ENCODE assay signal across 14 cellular contexts in genomic region chr17:21218831-21219380, GRCh38. TPM values are rescaled to one million over a fixed set of nuclear protein-coding genes. Genes with fewer than 3 reads are reported as not detected.
DNase-seq lines count a peak whose midpoint lies in the region; ATAC-seq, FAIRE-seq and TF ChIP-seq lines count a peak whose summit lies in the region.
"Had no signal": no experiment of that assay in that cellular context is flagged by ENCODE, and none has a peak within 500 bp of the region (broad histone marks: within the 10 kb centered on the region; RNA-seq: fewer than 3 reads in every experiment).

No MANE protein-coding gene starts in this region.

- H3K36me3 ChIP-seq in K562 (ENCODE audit: control insufficient read depth, insufficient read depth, low read length): peaks cover 35% of the 10 kb centered on the region
- no peaks in the 10 kb centered on the region for H3K36me3 ChIP-seq in neutrophil

- in situ Hi-C loops in K562 (cut with MboI): no loop called here

- no peak overlapping the region for H3K9ac ChIP-seq in K562 (ENCODE audit: insufficient read depth in 1 of 2, low read depth in 2 of 2, low read length in 2 of 2)
- H3K9ac ChIP-seq: BLaER1 treated with 17β-estradiol and CSF1 and Interleukin-3, amounts not matched to agents 10 nM and 100 nM had no signal

- H4K20me1 ChIP-seq in K562 (replicated peaks; ENCODE audit: control insufficient read depth, insufficient read depth, low read length): no peaks in the 10 kb centered on the region

- CTCF ChIA-PET in K562 (lab: Yijun Ruan, JAX; ENCODE audit: low intra/inter-chr PET ratio): no interaction called here

- no peak for TF ChIP-seq CTCF in K562 (IDR thresholded peaks at IDR 0.05 in 2 of 3, conservative IDR thresholded peaks at IDR 0.05 in 1 of 3; ENCODE audit: insufficient read depth in 2 of 3, low read depth in 1 of 3, low read length in 3 of 3)
- no peak for TF ChIP-seq CTCF in neutrophil (IDR thresholded peaks at IDR 0.05)

- no peak for TF ChIP-seq POLR2A in K562 (conservative IDR thresholded peaks at IDR 0.05)

- H3K27me3 ChIP-seq in K562 (ENCODE audit: control insufficient read depth in 2 of 2, insufficient read depth in 2 of 2, low read length in 2 of 2) (no peaks in the 10 kb centered on the region), neutrophil (no peaks in the 10 kb centered on the region)
- H3K27me3 ChIP-seq: BLaER1 treated with 17β-estradiol and CSF1 and Interleukin-3, amounts not matched to agents 10 nM and 100 nM had no signal

- ATAC-seq in K562 (no peak), left colon (peak; percentile 48), HG02973 (IDR thresholded peaks at IDR 0.05; ENCODE audit: unreplicated experiment) (no peak)
- ATAC-seq: GM12878 had no signal

- peak; percentile 66 for FAIRE-seq in HTR-8/SVneo (lab: Jason Lieb, UNC)
- FAIRE-seq in K562 (lab: Jason Lieb, UNC): no peak
- FAIRE-seq: GM12878 had no signal

- H3K4me1 ChIP-seq in K562 (replicated peaks in 1 of 2; ENCODE audit: control insufficient read depth in 2 of 2, insufficient read depth in 2 of 2, low read length in 2 of 2): peaks cover 12 to 19% of the 10 kb centered on the region in 2 experiments; a peak in 3 of 5 replicates
- peaks cover 47 to 52% of the 10 kb centered on the region in 2 experiments for H3K4me1 ChIP-seq in neutrophil (ENCODE audit: control insufficient read depth in 1 of 2, insufficient read depth in 1 of 2, low read depth in 1 of 2, low read length in 1 of 2)

- no peak overlapping the region for H2AFZ ChIP-seq in K562 (ENCODE audit: low read depth, low read length)
- H2AFZ ChIP-seq: GM23338 had no signal

- DNase-seq in HTR-8/SVneo (ENCODE audit: insufficient read length, low spot score): no peak
- no peak for DNase-seq in K562 (ENCODE audit: extremely low read depth in 1 of 4, low spot score in 3 of 4)
- DNase-seq in left colon: no peak
- DNase-seq in foreskin melanocyte: no peak
- DNase-seq in activated gamma-delta T cell (lab: John Stamatoyannopoulos, UW): no peak
- DNase-seq: Calu3; CD4-positive, alpha-beta T cell; DMS 273 treated with DMSO at 0.1 percent for 48 hours had no signal

- H3K27ac ChIP-seq in K562 (ENCODE audit: extremely low read depth, low read depth, low read length): no peak overlapping the region
- peak overlapping the region; percentile 64 for H3K27ac ChIP-seq in neutrophil
- H3K27ac ChIP-seq: BLaER1 treated with 17β-estradiol and CSF1 and Interleukin-3, amounts not matched to agents 10 nM and 100 nM; HL-60 had no signal

- no TSS peak for BruUV-seq in K562 (replicated peaks; lab: Mats Ljungman, UMichigan)

- intact Hi-C loops in K562 (cut with micrococcal nuclease): loop anchor here (5.0 kb wide), 1 partner anchor 92 kb away; the partner anchor contains the start of gene DHRS7B
- intact Hi-C loops in left colon (cut with DNase I, micrococcal nuclease): loop anchor here in 1 of 2 donors (10.0 kb wide), 1 partner anchor 174 kb away; the partner anchor contains the start of gene USP22

- TF ChIP-seq EP300 in K562 (IDR thresholded peaks at IDR 0.05; ENCODE audit: low read length): no peak

- H3K9me1 ChIP-seq in K562 (ENCODE audit: control insufficient read depth, insufficient read depth, low read length): no peaks in the 10 kb centered on the region

- no peak overlapping the region for H3K4me2 ChIP-seq in K562 (ENCODE audit: insufficient read depth, low read length)
- H3K4me2 ChIP-seq: GM23338 had no signal

- WGBS in K562 (ENCODE audit: insufficient coverage, low coverage, missing lambda C conversion rate): 95% methylated on average over 3 of the region's 3 CpGs

- H3K9me3 ChIP-seq in K562 (replicated peaks; ENCODE audit: control insufficient read depth, insufficient read depth, low read depth, low read length) (0 out of 2 replicates have a peak, but pooled peaks cover 1% of the 10 kb centered on the region), neutrophil (no peaks in the 10 kb centered on the region)

- TF ChIP-seq RAD21 in K562 (CRISPR knock-in tag; conservative IDR thresholded peaks at IDR 0.05 in 1 of 2, IDR thresholded peaks at IDR 0.05 in 1 of 2): no peak

- H3K4me3 ChIP-seq in K562 (no peak overlapping the region), neutrophil (ENCODE audit: low read depth in 1 of 2, low read length in 1 of 2) (no peak overlapping the region)
- H3K4me3 ChIP-seq: BLaER1 treated with 17β-estradiol and CSF1 and Interleukin-3, amounts not matched to agents 10 nM and 100 nM; GM12878; GM23338 had no signal

- POLR2A ChIA-PET in K562 (lab: Yijun Ruan, JAX): no interaction called here

- H3K79me2 ChIP-seq in K562 (ENCODE audit: control insufficient read depth, insufficient read depth, low read length): peaks cover 46% of the 10 kb centered on the region

TF ChIP-seq in K562, 482 proteins besides CTCF, POLR2A, EP300 and RAD21:
- TF ChIP-seq RBM25 (IDR thresholded peaks at IDR 0.05; ENCODE audit: low read depth, low read length, severe bottlenecking) (peak; percentile 72), U2AF2 (optimal IDR thresholded peaks at IDR 0.05; ENCODE audit: low read depth, low read length) (no peak)

RNA-seq across cellular contexts. Expression of gene TMEM11, which starts 4.9 kb away (rescaled TPM):
- 22.4 and 35.6 TPM in 2 replicates for total RNA-seq in K562 (2011; cell fraction: chromatin; rRNA removed; ENCODE audit: low replicate concordance)
- total RNA-seq in K562 (2011; cell fraction: nucleolus; rRNA removed): 30.8 and 34.7 TPM in 2 replicates
- 28.2 and 29.8 TPM in 2 replicates for total RNA-seq in K562 (2011; cell fraction: nucleoplasm; rRNA removed)
- total RNA-seq in K562 (2014; rRNA removed) (27.5 and 35.4 TPM in 2 replicates), K562 (2014; rRNA removed; fragmentation: Illumina TruSeq; extraction: Trizol) (9.4 and 12.0 TPM in 2 replicates), K562 (2015; rRNA removed; fragmentation: Illumina TruSeq; extraction: Trizol) (17.8 and 18.7 TPM in 2 replicates), K562 (2021) (28.3 and 30.0 TPM in 2 replicates), left colon (10 to 100 TPM; 28.5 to 30.7 TPM)
- polyA plus RNA-seq in K562 (2011; rRNA removed) (32.2 and 37.5 TPM in 2 replicates), K562 (2014; fragmentation: Illumina TruSeq; extraction: Trizol) (33.4 and 35.1 TPM in 2 replicates), K562 (2014; fragmentation: Nextera tagmentation; extraction: Ambion mirVana) (10 to 100 TPM; 17.4 to 31.9 TPM), K562 (2014; rRNA removed) (40.7 and 41.5 TPM in 2 replicates)
- 53.5 and 101 TPM in 2 replicates for polyA plus RNA-seq in K562 (2011; cell fraction: cytosol; rRNA removed)
- 22.5 and 25.5 TPM in 2 replicates for polyA plus RNA-seq in K562 (2011; cell fraction: nucleus; rRNA removed)
- polyA plus RNA-seq in K562 (2012): 17.5 and 27.9 TPM in 2 replicates
- 16.0 and 21.8 TPM in 2 replicates for polyA minus RNA-seq in K562 (2011; rRNA and poly(A)+ RNA removed)
- 13.1 and 16.8 TPM in 2 replicates for polyA minus RNA-seq in K562 (2011; cell fraction: cytosol; rRNA and poly(A)+ RNA removed)
- polyA minus RNA-seq in K562 (2011; cell fraction: nucleus; rRNA and poly(A)+ RNA removed): 11.2 and 18.2 TPM in 2 replicates

RNA-seq across cellular contexts. Expression of gene NATD1, which starts 34.3 kb away (rescaled TPM):
- 1.9 and 6.9 TPM in 2 replicates for total RNA-seq in K562 (2011; cell fraction: chromatin; rRNA removed; ENCODE audit: low replicate concordance)
- 5.3 and 5.5 TPM in 2 replicates for total RNA-seq in K562 (2011; cell fraction: nucleolus; rRNA removed)
- total RNA-seq in K562 (2011; cell fraction: nucleoplasm; rRNA removed): 3.2 and 3.4 TPM in 2 replicates
- total RNA-seq in K562 (2014; rRNA removed): 2.3 and 2.9 TPM in 2 replicates
- 0.55 and 0.61 TPM in 2 replicates for total RNA-seq in K562 (2014; rRNA removed; fragmentation: Illumina TruSeq; extraction: Trizol)
- total RNA-seq in K562 (2015; rRNA removed; fragmentation: Illumina TruSeq; extraction: Trizol): 0.65 and 0.72 TPM in 2 replicates
- total RNA-seq in K562 (2021): 5.4 TPM in 2 replicates
- polyA plus RNA-seq in K562 (2011; rRNA removed): 1.6 and 2.3 TPM in 2 replicates
- polyA plus RNA-seq in K562 (2011; cell fraction: cytosol; rRNA removed): 3.1 and 4.2 TPM in 2 replicates
- 1.5 and 2.5 TPM in 2 replicates for polyA plus RNA-seq in K562 (2011; cell fraction: nucleus; rRNA removed)
- 2.5 and 8.0 TPM in 2 replicates for polyA plus RNA-seq in K562 (2012)
- 3.7 and 4.5 TPM in 2 replicates for polyA plus RNA-seq in K562 (2014; fragmentation: Illumina TruSeq; extraction: Trizol)
- polyA plus RNA-seq in K562 (2014; fragmentation: Nextera tagmentation; extraction: Ambion mirVana): under 1 TPM; 0.24 to 0.52 TPM
- polyA plus RNA-seq in K562 (2014; rRNA removed): 3.7 and 4.2 TPM in 2 replicates
- polyA minus RNA-seq in K562 (2011; rRNA and poly(A)+ RNA removed): 0.90 and 1.3 TPM in 2 replicates
- 1.9 and 3.1 TPM in 2 replicates for polyA minus RNA-seq in K562 (2011; cell fraction: cytosol; rRNA and poly(A)+ RNA removed)
- 2.3 and 2.9 TPM in 2 replicates for polyA minus RNA-seq in K562 (2011; cell fraction: nucleus; rRNA and poly(A)+ RNA removed)
- 1 to 10 TPM; 3.1 to 5.6 TPM for total RNA-seq in left colon
